22 cellular contexts compared by ENCODE assay signal in genomic region chr1:54381524-54381923, GRCh38. TPM values are rescaled to one million over a fixed set of nuclear protein-coding genes. Genes with fewer than 3 reads are reported as not detected.
DNase-seq lines count a peak whose midpoint lies in the region; ATAC-seq, FAIRE-seq and TF ChIP-seq lines count a peak whose summit lies in the region.
"Had no signal": no experiment of that assay in that cellular context is flagged by ENCODE, and none has a peak within 500 bp of the region (broad histone marks: within the 10 kb centered on the region; RNA-seq: fewer than 3 reads in every experiment).

No MANE protein-coding gene starts in this region.

- H3K4me1 ChIP-seq in H9 (ENCODE audit: insufficient read depth, low read length): peaks cover 16% of the 10 kb centered on the region; the same call in 1 of the 2 replicates
- H3K4me1 ChIP-seq in GM12878 (ENCODE audit: control insufficient read depth, insufficient read depth, low read length): peaks cover 48% of the 10 kb centered on the region

- H3K27me3 Mint-ChIP-seq in activated T-cell treated with anti-CD3 and anti-CD28 coated beads, Interleukin-2, amount 50 U/mL, for 72 hours (ENCODE audit: low read depth): no peaks in the 10 kb centered on the region
- no peaks in the 10 kb centered on the region for H3K27me3 Mint-ChIP-seq in activated T-cell treated with anti-CD3 and anti-CD28 coated beads, Interleukin-2, amount 50 U/mL, for 4 hours (ENCODE audit: low read depth)
- H3K27me3 Mint-ChIP-seq in H9 (ENCODE audit: low read depth): no peaks in the 10 kb centered on the region
- no peaks in the 10 kb centered on the region for H3K27me3 Mint-ChIP-seq in stimulated activated naive B cell treated with anti-CD40 and anti-IgM and Interleukin-4, amounts not matched to agents 10 μg/mL and 1 μg/mL and 100 μg/mL, for 72 hours
- H3K27me3 Mint-ChIP-seq: naive B cell had no signal

- H3K4ac ChIP-seq in H9 (ENCODE audit: low read depth, low read length): no peak overlapping the region

- peaks cover 4% of the 10 kb centered on the region for H3K79me1 ChIP-seq in H9 (ENCODE audit: insufficient read depth, low read depth, low read length, poor library complexity, severe bottlenecking)

- peaks cover 3 to 4% of the 10 kb centered on the region in 2 donors for H3K36me3 Mint-ChIP-seq in activated T-cell treated with anti-CD3 and anti-CD28 coated beads, Interleukin-2, amount 50 U/mL, for 72 hours (ENCODE audit: insufficient read depth in 2 of 2)
- peaks cover 16% of the 10 kb centered on the region for H3K36me3 Mint-ChIP-seq in activated T-cell treated with anti-CD3 and anti-CD28 coated beads, Interleukin-2, amount 50 U/mL, for 4 hours (ENCODE audit: insufficient read depth)
- peaks cover 9 to 28% (median 27%) of the 10 kb centered on the region in 3 experiments for H3K36me3 Mint-ChIP-seq in H9 (ENCODE audit: insufficient read depth in 1 of 3, low read depth in 3 of 3)
- peaks cover 0 to 2% of the 10 kb centered on the region in 2 donors for H3K36me3 Mint-ChIP-seq in stimulated activated naive B cell treated with anti-CD40 and anti-IgM and Interleukin-4, amounts not matched to agents 10 μg/mL and 1 μg/mL and 100 μg/mL, for 72 hours
- H3K36me3 Mint-ChIP-seq: naive B cell had no signal

- no TSS peak for BruUV-seq in GM12878 (replicated peaks; lab: Mats Ljungman, UMichigan)

- POLR2A ChIA-PET in GM12878 (lab: Charles Lee): interaction anchor here (0.7 to 2.4 kb wide), 3 partner anchors 18 to 48 kb away, joined by 3 to 7 read pairs (median 6); partner anchors contain the start of gene SSBP3

- FAIRE-seq in GM12878 (lab: Jason Lieb, UNC): peak; percentile 88
- FAIRE-seq: astrocyte, TTC549 had no signal

- in situ Hi-C loops in GM12878 (cut with MboI): no loop called here

- H3K18ac ChIP-seq in H9 (ENCODE audit: insufficient read length, low read depth, low read length): no peak overlapping the region

- no peak overlapping the region for H3K9ac ChIP-seq in H9 (ENCODE audit: extremely low read depth, insufficient read length, low read length)
- H3K9ac ChIP-seq in GM12878 (ENCODE audit: control insufficient read depth, insufficient read depth, low read length): no peak overlapping the region

- H2BK15ac ChIP-seq in H9 (ENCODE audit: low read depth, low read length): no peak overlapping the region

- no peak overlapping the region for H3K14ac ChIP-seq in H9 (ENCODE audit: insufficient read depth, low read length)

- H3K4me2 ChIP-seq in H9 (ENCODE audit: insufficient read depth, insufficient read length, low read length) (no peak overlapping the region), GM12878 (ENCODE audit: control insufficient read depth, insufficient read depth) (peak overlapping the region; percentile 41; the same call in 1 of the 2 replicates)

- H3K27ac Mint-ChIP-seq in activated T-cell treated with anti-CD3 and anti-CD28 coated beads, Interleukin-2, amount 50 U/mL, for 72 hours: no peak overlapping the region
- peak overlapping the region; percentile 10 to 95 (median 91); a peak in 4 of 7 replicates for H3K27ac Mint-ChIP-seq in H9
- H3K27ac Mint-ChIP-seq in stimulated activated naive B cell treated with anti-CD40 and anti-IgM and Interleukin-4, amounts not matched to agents 10 μg/mL and 1 μg/mL and 100 μg/mL, for 72 hours: peak overlapping the region; percentile 15
- H3K27ac Mint-ChIP-seq: activated naive CD4-positive, alpha-beta T cell treated with anti-CD3 and anti-CD28 coated beads for 36 hours had no signal

- H4K20me1 ChIP-seq in H9 (ENCODE audit: control insufficient read depth, insufficient read depth, insufficient read length) (peaks cover 4% of the 10 kb centered on the region), GM12878 (ENCODE audit: control insufficient read depth, insufficient read depth) (no peaks in the 10 kb centered on the region)

- H2AFZ ChIP-seq in H9 (ENCODE audit: low read length): no peak overlapping the region
- H2AFZ ChIP-seq in GM12878 (ENCODE audit: control insufficient read depth, low read depth, low read length): no peak overlapping the region

- TF ChIP-seq POLR2A in GM12878 (IDR thresholded peaks at IDR 0.05; ENCODE audit: low read depth, low read length): no peak

- H2AK5ac ChIP-seq in H9 (ENCODE audit: insufficient read length, low read length): no peak overlapping the region

- WGBS in H9 (ENCODE audit: extremely low coverage, insufficient read length, low lambda C conversion rate): no CpG with 5 or more reads among the region's 4 CpGs
- 4% methylated on average over 4 of the region's 4 CpGs for WGBS in GM12878 (ENCODE audit: insufficient coverage, insufficient replicate concordance, low lambda C conversion rate, missing lambda C conversion rate)

- H2BK12ac ChIP-seq in H9 (ENCODE audit: insufficient read length, low read depth, low read length): no peak overlapping the region

- DNase-seq in activated T-cell treated with anti-CD3 and anti-CD28 coated beads, Interleukin-2, amount 50 U/mL, for 72 hours: peak; percentile 30 to 48
- DNase-seq in activated T-cell treated with anti-CD3 and anti-CD28 coated beads, Interleukin-2, amount 50 U/mL, for 4 hours: no peak
- DNase-seq in H9: no peak
- no peak for DNase-seq in GM12878 (ENCODE audit: low read depth, low spot score)
- no peak for DNase-seq in stimulated activated naive B cell treated with anti-CD40 and anti-IgM and Interleukin-4, amounts not matched to agents 10 μg/mL and 1 μg/mL and 100 μg/mL, for 72 hours
- DNase-seq in amygdala (lab: John Stamatoyannopoulos, UW): no peak
- no peak for DNase-seq in GM19240 (ENCODE audit: insufficient read length, low spot score)
- no peak for DNase-seq in NCI-H446 (lab: John Stamatoyannopoulos, UW)
- DNase-seq: activated naive CD4-positive, alpha-beta T cell treated with anti-CD3 and anti-CD28 coated beads for 36 hours; C1 segment of cervical spinal cord; heart left ventricle; Karpas-422; left cardiac atrium; naive B cell; NCI-H2029 treated with DMSO at 0.1 percent for 48 hours; NCI-H345; Right ventricle myocardium superior; stimulated activated CD4-positive, alpha-beta T cell treated with anti-CD3 and anti-CD28 coated beads, Interleukin-12 subunit alpha, Interleukin-12 subunit beta, amount 100 ng/mL, for 4 hours; SW 1271 had no signal

- H3K56ac ChIP-seq in H9 (ENCODE audit: insufficient read length, low read depth, low read length): no peak overlapping the region

- H2BK120ac ChIP-seq in H9 (ENCODE audit: low read depth, low read length, poor library complexity, severe bottlenecking): no peak overlapping the region

- peaks cover 0 to 2% of the 10 kb centered on the region in 2 experiments; a peak in 3 of 4 replicates for H3K36me3 ChIP-seq in GM12878 (ENCODE audit: control insufficient read depth in 2 of 2, insufficient read depth in 2 of 2, low read length in 1 of 2)

- TF ChIP-seq RAD21 in GM12878 (IDR thresholded peaks at IDR 0.05; ENCODE audit: insufficient read depth, low read depth, low read length): no peak

- H4K91ac ChIP-seq in H9 (ENCODE audit: insufficient read length, low read depth, low read length): no peak overlapping the region

- no peak overlapping the region for H2BK20ac ChIP-seq in H9 (ENCODE audit: low read depth, low read length, poor library complexity, severe bottlenecking)

- TF ChIP-seq EP300 in GM12878 (IDR thresholded peaks at IDR 0.05; ENCODE audit: borderline replicate concordance in 1 of 2, control insufficient read depth in 1 of 2, low read depth in 2 of 2, low read length in 2 of 2): no peak

- SMC1A ChIA-PET in GM12878 (lab: Charles Lee; ENCODE audit: uncharacterized antibody, unreplicated experiment): interaction anchor here (1.0 to 1.3 kb wide), 3 partner anchors 11 to 23 kb away, joined by 3 read pairs; no protein-coding TSS in a partner anchor

- H3K23me2 ChIP-seq in H9 (ENCODE audit: insufficient read length, low read depth, low read length, poor library complexity, severe bottlenecking): no peaks in the 10 kb centered on the region

- intact Hi-C loops in GM12878 (cut with micrococcal nuclease; ENCODE audit: unreplicated experiment): no loop called here

- RAD21 ChIA-PET in GM12878 (lab: Charles Lee; ENCODE audit: unreplicated experiment): interaction anchor here (0.7 to 1.1 kb wide), 3 partner anchors 11 to 26 kb away, joined by 3 to 4 read pairs (median 4); partner anchors contain the start of gene SSBP3

- H3K9me3 Mint-ChIP-seq in activated T-cell treated with anti-CD3 and anti-CD28 coated beads, Interleukin-2, amount 50 U/mL, for 72 hours: no peaks in the 10 kb centered on the region
- no peaks in the 10 kb centered on the region for H3K9me3 Mint-ChIP-seq in activated T-cell treated with anti-CD3 and anti-CD28 coated beads, Interleukin-2, amount 50 U/mL, for 4 hours
- no peaks in the 10 kb centered on the region for H3K9me3 Mint-ChIP-seq in H9
- H3K9me3 Mint-ChIP-seq in stimulated activated naive B cell treated with anti-CD40 and anti-IgM and Interleukin-4, amounts not matched to agents 10 μg/mL and 1 μg/mL and 100 μg/mL, for 72 hours: no peaks in the 10 kb centered on the region
- H3K9me3 Mint-ChIP-seq: activated naive CD4-positive, alpha-beta T cell treated with anti-CD3 and anti-CD28 coated beads for 36 hours; naive B cell had no signal

- peak overlapping the region; percentile 0 to 33 for H3K4me3 Mint-ChIP-seq in activated T-cell treated with anti-CD3 and anti-CD28 coated beads, Interleukin-2, amount 50 U/mL, for 72 hours
- no peak overlapping the region for H3K4me3 Mint-ChIP-seq in activated T-cell treated with anti-CD3 and anti-CD28 coated beads, Interleukin-2, amount 50 U/mL, for 4 hours
- H3K4me3 Mint-ChIP-seq in H9: no peak overlapping the region
- no peak overlapping the region for H3K4me3 Mint-ChIP-seq in stimulated activated naive B cell treated with anti-CD40 and anti-IgM and Interleukin-4, amounts not matched to agents 10 μg/mL and 1 μg/mL and 100 μg/mL, for 72 hours
- H3K4me3 Mint-ChIP-seq: activated naive CD4-positive, alpha-beta T cell treated with anti-CD3 and anti-CD28 coated beads for 36 hours; naive B cell had no signal

- H3K27me3 ChIP-seq in H9 (ENCODE audit: insufficient read depth, low read length) (no peaks in the 10 kb centered on the region), GM12878 (replicated peaks in 1 of 2; ENCODE audit: control insufficient read depth in 2 of 2, insufficient read depth in 2 of 2, low read length in 1 of 2) (no peaks in the 10 kb centered on the region)
- H3K27me3 ChIP-seq: heart left ventricle had no signal

- H3K27ac ChIP-seq in H9 (ENCODE audit: insufficient read length, low read depth, low read length): no peak overlapping the region
- H3K27ac ChIP-seq in GM12878 (ENCODE audit: control insufficient read depth, insufficient read depth): peak overlapping the region; percentile 13
- H3K27ac ChIP-seq: epithelial cell of prostate had no signal

- H3K4me3 ChIP-seq in GM12878: no peak overlapping the region
- H3K4me3 ChIP-seq: heart left ventricle had no signal

- H3K79me2 ChIP-seq in H9 (ENCODE audit: insufficient read depth, low read length) (peaks cover 21% of the 10 kb centered on the region; the same call in 1 of the 2 replicates), GM12878 (ENCODE audit: control insufficient read depth, insufficient read depth, low read length) (peaks cover 25% of the 10 kb centered on the region)

- H3T11ph ChIP-seq in H9 (ENCODE audit: low read length): no peak overlapping the region

- no peak overlapping the region for H4K8ac ChIP-seq in H9 (replicated peaks; ENCODE audit: insufficient read length, low read depth, low read length)

- TF ChIP-seq CTCF in H9 (conservative IDR thresholded peaks at IDR 0.05) (no peak), GM12878 (IDR thresholded peaks at IDR 0.05 in 2 of 3, conservative IDR thresholded peaks at IDR 0.05 in 1 of 3; ENCODE audit: control insufficient read depth in 2 of 3, extremely low read depth in 1 of 3, insufficient read depth in 1 of 3, low read depth in 3 of 3, low read length in 3 of 3) (no peak)

- no peak overlapping the region for H4K5ac ChIP-seq in H9 (ENCODE audit: insufficient read length, low read depth, low read length)

- H2BK5ac ChIP-seq in H9 (ENCODE audit: insufficient read length, low read length): no peak overlapping the region

- peaks cover 50% of the 10 kb centered on the region for H3K4me1 Mint-ChIP-seq in activated T-cell treated with anti-CD3 and anti-CD28 coated beads, Interleukin-2, amount 50 U/mL, for 72 hours (ENCODE audit: low read depth)
- peaks cover 58% of the 10 kb centered on the region for H3K4me1 Mint-ChIP-seq in activated T-cell treated with anti-CD3 and anti-CD28 coated beads, Interleukin-2, amount 50 U/mL, for 4 hours (ENCODE audit: low read depth)
- peaks cover 61 to 67% of the 10 kb centered on the region in 2 experiments for H3K4me1 Mint-ChIP-seq in H9
- peaks cover 13 to 28% of the 10 kb centered on the region in 2 donors for H3K4me1 Mint-ChIP-seq in stimulated activated naive B cell treated with anti-CD40 and anti-IgM and Interleukin-4, amounts not matched to agents 10 μg/mL and 1 μg/mL and 100 μg/mL, for 72 hours

- no peak overlapping the region for H3K23ac ChIP-seq in H9 (ENCODE audit: insufficient read length, low read depth, low read length)

- no peaks in the 10 kb centered on the region for H3K9me3 ChIP-seq in H9 (ENCODE audit: control insufficient read depth, low read depth, low read length)
- H3K9me3 ChIP-seq in GM12878 (replicated peaks; ENCODE audit: control insufficient read depth, insufficient read depth, low read length): no peaks in the 10 kb centered on the region
- H3K9me3 ChIP-seq: heart left ventricle had no signal

- ATAC-seq in activated T-cell treated with anti-CD3 and anti-CD28 coated beads, Interleukin-2, amount 50 U/mL, for 72 hours (replicated peaks in 1 of 2): peak in 1 of 2 donors; percentile 25
- ATAC-seq in activated T-cell treated with anti-CD3 and anti-CD28 coated beads, Interleukin-2, amount 50 U/mL, for 4 hours: no peak
- peak; percentile 29 for ATAC-seq in GM12878
- ATAC-seq in stimulated activated naive B cell treated with anti-CD40 and anti-IgM and Interleukin-4, amounts not matched to agents 10 μg/mL and 1 μg/mL and 100 μg/mL, for 72 hours (replicated peaks): peak in 1 of 2 donors; percentile 44
- ATAC-seq: heart left ventricle, left cardiac atrium had no signal

- CTCF ChIA-PET in GM12878 (lab: Yijun Ruan, JAX): interaction anchor here (0.7 to 1.2 kb wide), 2 partner anchors 15 to 25 kb away, joined by 3 read pairs; no protein-coding TSS in a partner anchor

RNA-seq across cellular contexts. Expression of gene SSBP3, which starts 24.7 kb away (rescaled TPM):
- 10 to 100 TPM; 70.1 to 84.9 TPM for total RNA-seq in activated T-cell treated with anti-CD3 and anti-CD28 coated beads, Interleukin-2, amount 50 U/mL, for 72 hours
- 10 to 100 TPM; 36.2 to 39.1 (median 37.5) TPM for total RNA-seq in activated T-cell treated with anti-CD3 and anti-CD28 coated beads, Interleukin-2, amount 50 U/mL, for 4 hours
- total RNA-seq in H9 (2021) (119 and 126 TPM in 2 replicates), GM12878 (2014; rRNA removed) (15.8 and 16.1 TPM in 2 replicates), GM12878 (2014; rRNA removed; fragmentation: Illumina TruSeq; extraction: Trizol) (16.7 and 21.5 TPM in 2 replicates), GM12878 (2021) (50.4 and 51.7 TPM in 2 replicates)
- total RNA-seq in GM12878 (2013; cell fraction: nucleolus; rRNA removed): 27.4 and 27.5 TPM in 2 replicates
- 10.0 TPM for polyA plus RNA-seq in GM12878 (2011; ENCODE audit: low read depth)
- polyA plus RNA-seq in GM12878 (2011; rRNA removed) (8.1 and 18.0 TPM in 2 replicates), GM12878 (2014; fragmentation: Illumina TruSeq; extraction: Trizol) (38.8 and 40.3 TPM in 2 replicates), GM12878 (2014; fragmentation: Nextera tagmentation; extraction: Ambion mirVana) (1 to 10 TPM; 4.1 to 7.9 TPM), GM12878 (2014; rRNA removed) (30.1 and 41.9 TPM in 2 replicates), GM12878 (2016; fragmentation: Nextera tagmentation; extraction: Ambion mirVana) (1 to 10 TPM; 6.4 to 6.6 TPM)
- polyA plus RNA-seq in GM12878 (2011; cell fraction: cytosol; rRNA removed): 15.5 and 16.6 TPM in 2 replicates
- 31.4 and 44.2 TPM in 2 replicates for polyA plus RNA-seq in GM12878 (2011; cell fraction: nucleus; rRNA removed)
- polyA plus RNA-seq in GM12878 (2012): 22.0 and 30.8 TPM in 2 replicates
- 9.3 and 10.4 TPM in 2 replicates for polyA minus RNA-seq in GM12878 (2011; rRNA and poly(A)+ RNA removed)
- 7.1 and 10.2 TPM in 2 replicates for polyA minus RNA-seq in GM12878 (2011; cell fraction: cytosol; rRNA and poly(A)+ RNA removed)
- 3.7 and 11.5 TPM in 2 replicates for polyA minus RNA-seq in GM12878 (2011; cell fraction: nucleus; rRNA and poly(A)+ RNA removed)

Comparison
In these comparisons a context has a peak if more than half of its experiments do, and no peak if none do; other contexts are left out.
1. DNase-seq: peak in activated T-cell treated with anti-CD3 and anti-CD28 coated beads, Interleukin-2, amount 50 U/mL, for 72 hours (2 of 2); none in activated T-cell treated with anti-CD3 and anti-CD28 coated beads, Interleukin-2, amount 50 U/mL, for 4 hours (single experiment), H9 (single experiment), GM12878 (single experiment), stimulated activated naive B cell treated with anti-CD40 and anti-IgM and Interleukin-4, amounts not matched to agents 10 μg/mL and 1 μg/mL and 100 μg/mL, for 72 hours (single experiment), amygdala (0 of 56), GM19240 (single experiment) and NCI-H446 (0 of 2).
2. H3K4me3 Mint-ChIP-seq: peak in activated T-cell treated with anti-CD3 and anti-CD28 coated beads, Interleukin-2, amount 50 U/mL, for 72 hours (2 of 2); none in activated T-cell treated with anti-CD3 and anti-CD28 coated beads, Interleukin-2, amount 50 U/mL, for 4 hours (single experiment), H9 (0 of 2) and stimulated activated naive B cell treated with anti-CD40 and anti-IgM and Interleukin-4, amounts not matched to agents 10 μg/mL and 1 μg/mL and 100 μg/mL, for 72 hours (0 of 2).